In the genomic region with DNA sequence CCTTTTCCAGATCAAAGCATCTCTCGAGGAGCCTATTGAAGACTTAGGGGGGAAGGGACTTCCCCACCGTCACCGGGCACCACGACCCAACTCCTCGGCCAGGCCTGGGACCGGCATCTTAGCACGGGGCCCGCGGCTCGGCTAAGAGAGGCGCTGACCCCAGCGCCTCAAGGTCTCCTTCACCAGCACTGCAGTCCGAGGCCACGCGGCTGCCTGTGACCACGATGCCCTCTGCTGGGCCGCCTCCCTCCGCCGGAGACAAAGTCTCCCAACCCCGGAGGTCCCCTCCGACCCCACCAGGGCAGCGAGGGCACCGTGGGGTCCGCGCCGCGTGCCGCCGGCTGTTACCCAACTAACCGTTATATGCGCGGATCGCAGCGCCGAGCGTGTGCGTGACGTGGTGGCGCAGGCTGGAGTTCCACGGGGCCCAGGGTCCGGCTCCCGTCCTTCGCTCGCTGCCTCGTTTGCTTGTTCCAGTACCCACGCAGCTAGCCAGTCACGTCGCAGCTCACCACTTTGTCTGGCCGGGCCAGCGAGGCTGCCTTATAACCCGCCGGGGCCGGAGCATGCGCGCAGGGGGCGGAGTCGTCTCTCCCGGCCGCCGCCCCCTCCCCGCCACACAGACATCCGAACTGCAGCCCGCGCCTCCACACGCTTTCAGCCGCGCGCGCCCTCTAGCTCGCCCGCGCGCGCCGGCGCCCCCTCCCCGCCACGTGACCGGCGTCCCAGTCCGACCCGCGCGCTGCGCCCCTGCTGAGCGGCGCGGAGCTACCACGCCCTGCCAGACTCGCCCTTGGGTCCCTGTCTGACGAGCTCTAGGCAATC, we compare ENCODE assay signal across 8 cellular contexts. TPM values are rescaled to one million over a fixed set of nuclear protein-coding genes. Genes with fewer than 3 reads are reported as not detected.
DNase-seq lines count a peak whose midpoint lies in the region; ATAC-seq and TF ChIP-seq lines count a peak whose summit lies in the region.

A gene with protein sequence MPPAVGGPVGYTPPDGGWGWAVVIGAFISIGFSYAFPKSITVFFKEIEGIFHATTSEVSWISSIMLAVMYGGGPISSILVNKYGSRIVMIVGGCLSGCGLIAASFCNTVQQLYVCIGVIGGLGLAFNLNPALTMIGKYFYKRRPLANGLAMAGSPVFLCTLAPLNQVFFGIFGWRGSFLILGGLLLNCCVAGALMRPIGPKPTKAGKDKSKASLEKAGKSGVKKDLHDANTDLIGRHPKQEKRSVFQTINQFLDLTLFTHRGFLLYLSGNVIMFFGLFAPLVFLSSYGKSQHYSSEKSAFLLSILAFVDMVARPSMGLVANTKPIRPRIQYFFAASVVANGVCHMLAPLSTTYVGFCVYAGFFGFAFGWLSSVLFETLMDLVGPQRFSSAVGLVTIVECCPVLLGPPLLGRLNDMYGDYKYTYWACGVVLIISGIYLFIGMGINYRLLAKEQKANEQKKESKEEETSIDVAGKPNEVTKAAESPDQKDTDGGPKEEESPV (minus strand): TSS at position 519 of the 825 bp plus-strand sequence. CDS start 26,888 bp downstream, outside the sequence.

- H3K9me3 ChIP-seq in adipocyte (ENCODE audit: control insufficient read depth, low read length): no peaks in the 10 kb centered on the region
- H3K9me3 ChIP-seq in heart left ventricle: peaks cover 0 to under 1% (median 0%) of the 10 kb centered on the region in 12 donors
- no peaks in the 10 kb centered on the region for H3K9me3 ChIP-seq in upper lobe of left lung

- TF ChIP-seq POLR2A in heart left ventricle (IDR thresholded peaks at IDR 0.05) (peak; percentile 72 to 98), upper lobe of left lung (IDR thresholded peaks at IDR 0.05) (peak in 3 of 4 donors; percentile 50 to 91 (median 86))

- H3K4me1 ChIP-seq in adipocyte (ENCODE audit: control insufficient read depth, insufficient read depth, low read length): peaks cover 33% of the 10 kb centered on the region
- H3K4me1 ChIP-seq in heart left ventricle: peaks cover 0 to 62% (median 30%) of the 10 kb centered on the region in 12 donors
- H3K4me1 ChIP-seq in upper lobe of left lung: peaks cover 0 to 25% (median 20%) of the 10 kb centered on the region in 4 donors

- TF ChIP-seq CTCF in GM13977 (IDR thresholded peaks at IDR 0.05; ENCODE audit: extremely low read depth, insufficient read depth, missing control alignments) (peak; percentile 54), heart left ventricle (IDR thresholded peaks at IDR 0.05) (peak in 9 of 12 donors; percentile 4 to 53 (median 39)), upper lobe of left lung (IDR thresholded peaks at IDR 0.05) (peak; percentile 20 to 61 (median 26))

- peak within 1 kb of the TSS; percentile 76 to 97 (median 94) for H3K27ac ChIP-seq in heart left ventricle
- peak within 1 kb of the TSS; percentile 78 to 89 (median 82) for H3K27ac ChIP-seq in upper lobe of left lung

- peak; percentile 58 for ATAC-seq in HG02870 (IDR thresholded peaks at IDR 0.05; ENCODE audit: unreplicated experiment)
- ATAC-seq in heart left ventricle: peak; percentile 84 to 96 (median 93)
- peak; percentile 93 to 97 for ATAC-seq in upper lobe of left lung (ENCODE audit: low FRiP score in 2 of 2)

- H3K36me3 ChIP-seq in adipocyte (ENCODE audit: control insufficient read depth, insufficient read depth, low read length, severe bottlenecking) (peaks cover 5% of the 10 kb centered on the region), heart left ventricle (peaks cover 0 to 7% (median 6%) of the 10 kb centered on the region in 9 donors), upper lobe of left lung (no peaks in the 10 kb centered on the region)

- TF ChIP-seq EP300 in upper lobe of left lung (IDR thresholded peaks at IDR 0.05): no peak

- WGBS in heart left ventricle, 4 donors: 0% methylated on average over 26 to 91 of the region's 91 CpGs
- 0% methylated on average over 22 to 54 of the region's 91 CpGs for WGBS in upper lobe of left lung, 2 donors

- H3K4me3 ChIP-seq in adipocyte (ENCODE audit: low read length): peak within 1 kb of the TSS; percentile 95
- H3K4me3 ChIP-seq in heart left ventricle: peak within 1 kb of the TSS; percentile 51 to 92 (median 71)
- peak within 1 kb of the TSS; percentile 29 to 88 (median 64) for H3K4me3 ChIP-seq in upper lobe of left lung

- H3K27me3 ChIP-seq in adipocyte (replicated peaks; ENCODE audit: control insufficient read depth, insufficient read depth, low read length): no peaks in the 10 kb centered on the region
- no peaks in the 10 kb centered on the region for H3K27me3 ChIP-seq in heart left ventricle
- no peaks in the 10 kb centered on the region for H3K27me3 ChIP-seq in upper lobe of left lung

- DNase-seq in GM13977 (ENCODE audit: low spot score): peak; percentile 94
- peak; percentile 41 for DNase-seq in NCI-H1436 treated with DMSO at 0.1 percent for 48 hours (lab: John Stamatoyannopoulos, UW)
- peak; percentile 83 for DNase-seq in T follicular helper cell (ENCODE audit: low read depth)
- DNase-seq in adipocyte (ENCODE audit: low read depth): peak; percentile 98
- DNase-seq in heart left ventricle: peak; percentile 95 to 97 (median 95)
- peak; percentile 98 for DNase-seq in posterior vena cava (ENCODE audit: low spot score)
- peak; percentile 90 to 97 for DNase-seq in upper lobe of left lung

- intact Hi-C loops in heart left ventricle (cut with DNase I) (loop anchor here (1.0 to 10.0 kb wide), 15 partner anchors 27 to 239 kb away; a partner anchor contains a TSS), posterior vena cava (cut with DNase I) (loop anchor here in 1 of 2 donors (5.0 to 10.0 kb wide), 2 partner anchors 41 to 71 kb away; no protein-coding TSS in a partner anchor)

- in situ Hi-C loops in GM13977 (cut with MboI; ENCODE audit: low pct_unique_long_range_greater_than_20kb, low sequenced_read_pairs, unreplicated experiment): no loop called here

- H3K9ac ChIP-seq in adipocyte (ENCODE audit: low read length): peak within 1 kb of the TSS; percentile 97

RNA-seq across cellular contexts. Expression of the gene that starts here (rescaled TPM):
- total RNA-seq in heart left ventricle (100 to 1,000 TPM; 116 to 192 (median 133) TPM), posterior vena cava (10 to 100 TPM; 34.0 to 39.7 TPM), upper lobe of left lung (10 to 100 TPM in 1 of 6 donors, 1 to 10 TPM in 5; 1.4 to 13.3 (median 5.9) TPM)
- polyA plus RNA-seq in heart left ventricle: 10 to 100 TPM; 60.5 to 75.1 TPM

Comparison
In these comparisons a context has a peak if more than half of its experiments do, and no peak if none do; other contexts are left out.
1. Peak in every context shown above with its lines: DNase-seq, ATAC-seq, H3K4me3 ChIP-seq and H3K27ac ChIP-seq.
2. DNase-seq: peak in every context shown above with its lines; median percentile 98 in adipocyte; 98 in posterior vena cava; 95 in heart left ventricle; 94 in GM13977; 94 in upper lobe of left lung; 83 in T follicular helper cell; 41 in NCI-H1436 treated with DMSO at 0.1 percent for 48 hours.